Comparison of ENCODE assay signal across 8 cellular contexts in the genomic region with DNA sequence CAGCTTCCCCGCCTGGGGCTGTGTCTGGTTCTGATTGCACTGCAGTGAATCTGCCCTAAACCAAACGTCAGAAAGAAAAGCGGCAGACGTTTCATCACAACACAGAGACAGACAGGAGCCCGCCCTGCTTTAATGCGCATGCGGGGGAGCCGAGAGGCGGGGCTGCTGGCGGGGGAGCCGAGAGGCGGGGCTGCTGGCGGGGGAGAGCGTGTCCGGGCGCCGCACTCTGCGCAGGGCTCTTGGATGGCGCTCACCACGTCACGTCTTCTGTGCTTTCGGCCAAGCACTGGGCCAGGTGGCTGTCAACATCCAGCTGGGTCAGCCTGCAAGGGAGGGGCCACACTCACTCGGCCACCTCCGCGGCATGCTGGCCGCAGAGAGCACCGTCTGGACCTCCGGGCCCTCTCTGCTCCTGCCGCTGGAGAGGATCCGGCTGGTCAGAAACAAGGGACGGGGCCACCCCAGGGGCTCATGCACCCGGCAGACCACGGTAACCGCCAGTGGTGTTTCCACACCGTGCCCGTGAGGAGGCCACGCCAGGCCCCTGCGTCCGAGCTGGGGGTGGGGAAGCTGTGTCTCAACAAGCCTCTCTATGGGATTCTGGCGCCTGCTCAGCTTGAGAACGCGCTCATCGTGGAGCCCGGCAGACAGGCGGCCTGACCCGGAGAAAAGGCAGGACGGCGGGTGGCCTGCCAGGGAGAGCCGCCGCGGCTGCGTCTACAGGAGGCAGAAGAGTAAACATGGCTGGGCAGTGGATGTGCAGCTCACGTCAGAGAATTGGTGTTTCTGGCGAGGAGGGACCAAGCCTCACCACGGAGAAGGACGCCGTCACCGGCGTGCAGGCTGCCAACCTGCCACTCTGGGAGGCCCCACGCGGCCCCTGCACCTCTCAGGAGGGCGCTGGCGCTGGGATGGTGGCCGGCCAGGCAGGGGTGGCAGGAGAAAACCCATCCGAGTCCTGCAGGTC. TPM values are rescaled to one million over a fixed set of nuclear protein-coding genes. Genes with fewer than 3 reads are reported as not detected.
DNase-seq lines count a peak whose midpoint lies in the region; ATAC-seq, FAIRE-seq and TF ChIP-seq lines count a peak whose summit lies in the region.

No MANE protein-coding gene starts in this region.

- H3K9me3 ChIP-seq in IMR-90 (ENCODE audit: control insufficient read depth, insufficient read depth, low read length): no peaks in the 10 kb centered on the region
- H3K9me3 ChIP-seq in fibroblast of lung (ENCODE audit: control insufficient read depth, insufficient read depth, low read depth, low read length): no peaks in the 10 kb centered on the region
- no peaks in the 10 kb centered on the region for H3K9me3 ChIP-seq in naive thymus-derived CD4-positive, alpha-beta T cell (ENCODE audit: control insufficient read depth in 2 of 3, low read length in 3 of 3)

- in situ Hi-C loops in IMR-90 (cut with MboI; ENCODE audit: low sequenced_read_pairs): loop anchor here (5.0 to 25.0 kb wide), 2 partner anchors 183 to 348 kb away; a partner anchor contains a TSS

- H3K36me3 Mint-ChIP-seq in activated T-helper 17 cell treated with anti-CD3 and anti-CD28 coated beads, Interleukin-2, amount 50 U/mL, for 72 hours (ENCODE audit: low read depth): peaks cover 10% of the 10 kb centered on the region
- H3K36me3 Mint-ChIP-seq in naive thymus-derived CD4-positive, alpha-beta T cell: peaks cover 0 to 4% (median 0%) of the 10 kb centered on the region in 5 donors

- dilution Hi-C loops in IMR-90 (cut with HindIII; ENCODE audit: low sequenced_read_pairs, unreplicated experiment): no loop called here

- ATAC-seq in IMR-90 (ENCODE audit: low read depth): peak; percentile 93
- ATAC-seq in activated T-helper 17 cell treated with anti-CD3 and anti-CD28 coated beads, Interleukin-2, amount 50 U/mL, for 72 hours (replicated peaks): peak; percentile 97
- peak; percentile 95 for ATAC-seq in naive thymus-derived CD4-positive, alpha-beta T cell

- intact Hi-C loops in IMR-90 (cut with micrococcal nuclease): no loop called here
- intact Hi-C loops in naive thymus-derived CD4-positive, alpha-beta T cell (cut with micrococcal nuclease): loop anchor here (1.0 to 10.0 kb wide), 4 partner anchors 42 to 455 kb away; a partner anchor contains a TSS

- no peak overlapping the region for H2AFZ ChIP-seq in ACC112 (ENCODE audit: low read length, unreplicated experiment)
- H2AFZ ChIP-seq in IMR-90 (replicated peaks; ENCODE audit: low read length, poor library complexity): peak overlapping the region; percentile 98
- H2AFZ ChIP-seq in fibroblast of lung (ENCODE audit: low read length): peak overlapping the region; percentile 20

- no peaks in the 10 kb centered on the region for H3K27me3 ChIP-seq in ACC112 (ENCODE audit: insufficient read depth, low read length)
- H3K27me3 ChIP-seq in IMR-90 (ENCODE audit: control insufficient read depth, insufficient read depth, low read length): no peaks in the 10 kb centered on the region
- no peaks in the 10 kb centered on the region for H3K27me3 ChIP-seq in fibroblast of lung (ENCODE audit: control insufficient read depth, insufficient read depth, low read length)
- no peaks in the 10 kb centered on the region for H3K27me3 ChIP-seq in naive thymus-derived CD4-positive, alpha-beta T cell (ENCODE audit: control insufficient read depth in 2 of 2, insufficient read depth in 2 of 2, low read length in 2 of 2)

- peaks cover 9 to 50% of the 10 kb centered on the region in 2 experiments for H3K79me1 ChIP-seq in IMR-90 (ENCODE audit: low read depth in 1 of 2, low read length in 2 of 2)

- no peaks in the 10 kb centered on the region for H3K4me1 Mint-ChIP-seq in activated T-helper 17 cell treated with anti-CD3 and anti-CD28 coated beads, Interleukin-2, amount 50 U/mL, for 72 hours
- H3K4me1 Mint-ChIP-seq in naive thymus-derived CD4-positive, alpha-beta T cell: peaks cover 0 to 23% (median 11%) of the 10 kb centered on the region in 7 donors

- TF ChIP-seq CTCF in IMR-90 (conservative IDR thresholded peaks at IDR 0.05; ENCODE audit: low read depth, low read length) (no peak), fibroblast of lung (conservative IDR thresholded peaks at IDR 0.05 in 1 of 2, IDR thresholded peaks at IDR 0.05 in 1 of 2; ENCODE audit: low read depth in 1 of 2, low read length in 2 of 2) (no peak)

- H4K5ac ChIP-seq in IMR-90 (ENCODE audit: low read depth, low read length): peak overlapping the region; percentile 38

- H4K20me1 ChIP-seq in IMR-90 (ENCODE audit: insufficient read depth, low read length) (0 out of 2 replicates have a peak, but pooled peaks cover 12% of the 10 kb centered on the region), fibroblast of lung (ENCODE audit: control insufficient read depth, extremely low read depth, insufficient read depth, low read length) (no peaks in the 10 kb centered on the region)

- POLR2A ChIA-PET in IMR-90 (lab: Charles Lee; ENCODE audit: unreplicated experiment): interaction anchor here (0.6 kb wide), 1 partner anchor 15 kb away, joined by 3 read pairs; no protein-coding TSS in a partner anchor
- POLR2A ChIA-PET in naive thymus-derived CD4-positive, alpha-beta T cell (lab: Charles Lee): interaction anchor here (0.6 to 3.2 kb wide), 13 partner anchors 9 to 597 kb away, joined by 3 to 23 read pairs (median 4); a partner anchor contains a TSS

- CTCF ChIA-PET in IMR-90 (lab: Yijun Ruan, JAX): interaction anchor here (0.9 to 2.1 kb wide), 4 partner anchors 15 to 192 kb away, joined by 3 to 6 read pairs (median 4); no protein-coding TSS in a partner anchor
- CTCF ChIA-PET in naive thymus-derived CD4-positive, alpha-beta T cell (lab: Charles Lee): interaction anchor here (0.6 to 1.4 kb wide), 7 partner anchors 13 to 284 kb away, joined by 3 to 5 read pairs (median 4); no protein-coding TSS in a partner anchor

- no peak overlapping the region for H2BK15ac ChIP-seq in IMR-90 (ENCODE audit: low read depth, low read length)

- BruUV-seq in IMR-90 (replicated peaks; lab: Mats Ljungman, UMichigan): no TSS peak

- peak overlapping the region; percentile 94 for H2AK9ac ChIP-seq in IMR-90 (replicated peaks; ENCODE audit: low read depth, low read length, poor library complexity)

- no peaks in the 10 kb centered on the region for H3K27me3 Mint-ChIP-seq in activated T-helper 17 cell treated with anti-CD3 and anti-CD28 coated beads, Interleukin-2, amount 50 U/mL, for 72 hours
- H3K27me3 Mint-ChIP-seq in naive thymus-derived CD4-positive, alpha-beta T cell: no peaks in the 10 kb centered on the region

- H3K36me3 ChIP-seq in ACC112 (ENCODE audit: insufficient read depth, low read length) (no peaks in the 10 kb centered on the region), IMR-90 (ENCODE audit: control insufficient read depth, insufficient read depth, low read length) (peaks cover 4% of the 10 kb centered on the region; the same call in 1 of the 2 replicates), fibroblast of lung (ENCODE audit: control insufficient read depth, insufficient read depth, low read length) (peaks cover 2% of the 10 kb centered on the region)
- H3K36me3 ChIP-seq in naive thymus-derived CD4-positive, alpha-beta T cell (ENCODE audit: control insufficient read depth in 2 of 3, insufficient read depth in 3 of 3, low read length in 3 of 3): peaks cover 0 to 12% (median 0%) of the 10 kb centered on the region in 3 experiments

- FAIRE-seq in RCC 7860 (lab: Jason Lieb, UNC): peak; percentile 85

- H3K27ac Mint-ChIP-seq in activated T-helper 17 cell treated with anti-CD3 and anti-CD28 coated beads, Interleukin-2, amount 50 U/mL, for 72 hours: peak overlapping the region; percentile 62
- H3K27ac Mint-ChIP-seq in naive thymus-derived CD4-positive, alpha-beta T cell: peak overlapping the region; percentile 68 to 99 (median 95)

- H3K23ac ChIP-seq in IMR-90 (ENCODE audit: low read depth, low read length): peak overlapping the region; percentile 81; the same call in 1 of the 2 replicates

- peak overlapping the region; percentile 96 for H2AK5ac ChIP-seq in IMR-90 (ENCODE audit: low read depth, low read length)

- no peaks in the 10 kb centered on the region for H3K9me3 Mint-ChIP-seq in activated T-helper 17 cell treated with anti-CD3 and anti-CD28 coated beads, Interleukin-2, amount 50 U/mL, for 72 hours
- H3K9me3 Mint-ChIP-seq in naive thymus-derived CD4-positive, alpha-beta T cell: no peaks in the 10 kb centered on the region

- H3K14ac ChIP-seq in IMR-90 (replicated peaks; ENCODE audit: low read depth, low read length): peak overlapping the region; percentile 92

- H2BK120ac ChIP-seq in IMR-90 (ENCODE audit: low read depth, low read length): peak overlapping the region; percentile 38

- peaks cover 20% of the 10 kb centered on the region for H3K4me1 ChIP-seq in ACC112 (ENCODE audit: control insufficient read depth, insufficient read depth, low read length, unreplicated experiment)
- H3K4me1 ChIP-seq in IMR-90 (ENCODE audit: control insufficient read depth, insufficient read depth, low read length): peaks cover 34% of the 10 kb centered on the region
- H3K4me1 ChIP-seq in fibroblast of lung (ENCODE audit: control insufficient read depth, extremely low read depth, insufficient read depth, low read length): peaks cover 25% of the 10 kb centered on the region
- peaks cover 6 to 9% of the 10 kb centered on the region in 2 donors for H3K4me1 ChIP-seq in naive thymus-derived CD4-positive, alpha-beta T cell (ENCODE audit: control insufficient read depth in 2 of 2, insufficient read depth in 2 of 2, low read length in 2 of 2)

- H3K9me1 ChIP-seq in IMR-90 (ENCODE audit: insufficient read depth, low read length): 0 out of 2 replicates have a peak, but pooled peaks cover 2% of the 10 kb centered on the region

- H3K4me3 ChIP-seq in ACC112 (ENCODE audit: low read depth, low read length) (peak overlapping the region; percentile 78), IMR-90 (ENCODE audit: insufficient read depth, low read depth, low read length) (peak overlapping the region; percentile 42), fibroblast of lung (replicated peaks in 1 of 4; ENCODE audit: control extremely low read depth in 1 of 4, insufficient read depth in 1 of 4, low read depth in 3 of 4, low read length in 4 of 4) (peak overlapping the region; percentile 35 to 63 (median 50))
- peak overlapping the region; percentile 80 for H3K4me3 ChIP-seq in naive thymus-derived CD4-positive, alpha-beta T cell (ENCODE audit: low read length)

- peak overlapping the region; percentile 55; the same call in 1 of the 2 replicates for H3K56ac ChIP-seq in IMR-90 (ENCODE audit: extremely low read depth, insufficient read depth, low read length)

- peak overlapping the region; percentile 62 for H4K91ac ChIP-seq in IMR-90 (ENCODE audit: insufficient read depth, low read depth, low read length)

- peak overlapping the region; percentile 25; the same call in 1 of the 2 replicates for H3K18ac ChIP-seq in IMR-90 (ENCODE audit: low read depth, low read length)

- H4K8ac ChIP-seq in IMR-90 (ENCODE audit: low read depth in 2 of 2, low read length in 2 of 2): peak overlapping the region; percentile 58 to 90; a peak in 3 of 4 replicates

- H3K4me3 Mint-ChIP-seq in activated T-helper 17 cell treated with anti-CD3 and anti-CD28 coated beads, Interleukin-2, amount 50 U/mL, for 72 hours: peak overlapping the region; percentile 73
- peak overlapping the region; percentile 66 to 86 (median 80) for H3K4me3 Mint-ChIP-seq in naive thymus-derived CD4-positive, alpha-beta T cell

- DNase-seq in GM19240 (ENCODE audit: insufficient read length, low spot score) (peak; percentile 51), IMR-90 (peak; percentile 96), RCC 7860 (ENCODE audit: low spot score) (peak; percentile 90), fibroblast of lung (ENCODE audit: low read depth in 2 of 2) (peak; percentile 96 to 97)
- DNase-seq in naive thymus-derived CD4-positive, alpha-beta T cell: peak; percentile 78 to 95 (median 91)
- DNase-seq in stimulated activated CD8-positive, alpha-beta memory T cell treated with anti-CD3 and anti-CD28 coated beads, Interleukin-7, amount 100 ng/mL, for 48 hours (ENCODE audit: extremely low read depth in 1 of 2, low read depth in 1 of 2): peak; percentile 78 to 80

- H3K4ac ChIP-seq in IMR-90 (ENCODE audit: low read depth, low read length): peak overlapping the region; percentile 88

- H3K79me2 ChIP-seq in ACC112 (ENCODE audit: control insufficient read depth, insufficient read depth, low read length, unreplicated experiment) (peaks cover 25% of the 10 kb centered on the region), fibroblast of lung (ENCODE audit: control insufficient read depth, insufficient read depth, low read length) (peaks cover 22% of the 10 kb centered on the region)

- WGBS in IMR-90 (ENCODE audit: extremely low coverage in 2 of 2, insufficient read length in 1 of 2), 2 experiments: 11% methylated on average over 50 of the region's 65 CpGs; no CpG with 5 or more reads in 1 of the 2 experiments

- TF ChIP-seq RAD21 in IMR-90 (IDR thresholded peaks at IDR 0.05; ENCODE audit: low read length): no peak

- peak overlapping the region; percentile 71 for H3K9ac ChIP-seq in IMR-90 (ENCODE audit: low read depth, low read length)
- peak overlapping the region; percentile 85 for H3K9ac ChIP-seq in fibroblast of lung (ENCODE audit: insufficient read depth, low read length)

- H2BK5ac ChIP-seq in IMR-90 (ENCODE audit: low read depth, low read length, poor library complexity, severe bottlenecking): peak overlapping the region; percentile 92

- H3K27ac ChIP-seq in ACC112 (ENCODE audit: low read depth, low read length) (peak overlapping the region; percentile 50), IMR-90 (ENCODE audit: insufficient read depth, low read length) (peak overlapping the region; percentile 89), fibroblast of lung (ENCODE audit: insufficient read depth, low read length) (peak overlapping the region; percentile 93)
- peak overlapping the region; percentile 82 for H3K27ac ChIP-seq in naive thymus-derived CD4-positive, alpha-beta T cell (ENCODE audit: low read depth, low read length)

- TF ChIP-seq POLR2A in IMR-90 (IDR thresholded peaks at IDR 0.05; ENCODE audit: low read depth, low read length): peak; percentile 63

- H2BK20ac ChIP-seq in IMR-90 (ENCODE audit: low read depth, low read length): no peak overlapping the region

- H3K4me2 ChIP-seq in IMR-90 (ENCODE audit: low read depth, low read length): peak overlapping the region; percentile 83
- peak overlapping the region; percentile 85 for H3K4me2 ChIP-seq in fibroblast of lung (ENCODE audit: extremely low read depth, insufficient read depth, low read length)

RNA-seq across cellular contexts. Expression of a gene that starts 4.8 kb away (rescaled TPM):
- total RNA-seq in IMR-90 (2012; rRNA removed): 6.5 and 7.5 TPM in 2 replicates
- 31.5 and 36.8 TPM in 2 replicates for polyA plus RNA-seq in IMR-90 (2012; rRNA removed)
- 58.8 and 75.0 TPM in 2 replicates for polyA plus RNA-seq in IMR-90 (2012; cell fraction: cytosol; rRNA removed)
- 59.9 and 123 TPM in 2 replicates for polyA plus RNA-seq in IMR-90 (2012; cell fraction: nucleus; rRNA removed; ENCODE audit: low replicate concordance)
- total RNA-seq in activated T-helper 17 cell treated with anti-CD3 and anti-CD28 coated beads, Interleukin-2, amount 50 U/mL, for 72 hours: 10 to 100 TPM; 56.7 to 68.3 TPM
- total RNA-seq in fibroblast of lung: 21.5 and 23.1 TPM in 2 replicates
- 8.2 and 9.7 TPM in 2 replicates for polyA plus RNA-seq in fibroblast of lung
- 39.4 and 46.3 TPM in 2 replicates for polyA plus RNA-seq in fibroblast of lung (2012)
- polyA minus RNA-seq in fibroblast of lung (ENCODE audit: low replicate concordance): 6.5 and 10.0 TPM in 2 replicates
- total RNA-seq in naive thymus-derived CD4-positive, alpha-beta T cell: 10 to 100 TPM; 43.2 to 56.2 (median 48.8) TPM
- polyA plus RNA-seq in naive thymus-derived CD4-positive, alpha-beta T cell: 10 to 100 TPM; 55.9 to 77.0 TPM

RNA-seq across cellular contexts. Expression of a gene that starts 38.4 kb away (rescaled TPM):
- total RNA-seq in IMR-90 (2012; rRNA removed): 2.3 and 3.9 TPM in 2 replicates
- 20.1 and 20.8 TPM in 2 replicates for polyA plus RNA-seq in IMR-90 (2012; rRNA removed)
- polyA plus RNA-seq in IMR-90 (2012; cell fraction: cytosol; rRNA removed): 13.7 and 20.7 TPM in 2 replicates
- 42.1 and 52.9 TPM in 2 replicates for polyA plus RNA-seq in IMR-90 (2012; cell fraction: nucleus; rRNA removed; ENCODE audit: low replicate concordance)
- 10 to 100 TPM; 39.5 to 52.1 TPM for total RNA-seq in activated T-helper 17 cell treated with anti-CD3 and anti-CD28 coated beads, Interleukin-2, amount 50 U/mL, for 72 hours
- 18.0 and 21.8 TPM in 2 replicates for total RNA-seq in fibroblast of lung
- polyA plus RNA-seq in fibroblast of lung: 11.6 and 18.3 TPM in 2 replicates
- 30.8 and 38.0 TPM in 2 replicates for polyA plus RNA-seq in fibroblast of lung (2012)
- 18.0 and 19.2 TPM in 2 replicates for polyA minus RNA-seq in fibroblast of lung (ENCODE audit: low replicate concordance)
- 100 to 1,000 TPM in 2 of 5 experiments, 10 to 100 TPM in 3; 63.4 to 278 (median 97.9) TPM for total RNA-seq in naive thymus-derived CD4-positive, alpha-beta T cell
- under 1 TPM; 0.61 to 0.92 TPM for polyA plus RNA-seq in naive thymus-derived CD4-positive, alpha-beta T cell

Comparison
In these comparisons a context has a peak if more than half of its experiments do, and no peak if none do; other contexts are left out.
1. Peak in every context shown above with its lines: DNase-seq, ATAC-seq, H3K4me3 ChIP-seq and H3K27ac ChIP-seq.